In the genomic region with DNA sequence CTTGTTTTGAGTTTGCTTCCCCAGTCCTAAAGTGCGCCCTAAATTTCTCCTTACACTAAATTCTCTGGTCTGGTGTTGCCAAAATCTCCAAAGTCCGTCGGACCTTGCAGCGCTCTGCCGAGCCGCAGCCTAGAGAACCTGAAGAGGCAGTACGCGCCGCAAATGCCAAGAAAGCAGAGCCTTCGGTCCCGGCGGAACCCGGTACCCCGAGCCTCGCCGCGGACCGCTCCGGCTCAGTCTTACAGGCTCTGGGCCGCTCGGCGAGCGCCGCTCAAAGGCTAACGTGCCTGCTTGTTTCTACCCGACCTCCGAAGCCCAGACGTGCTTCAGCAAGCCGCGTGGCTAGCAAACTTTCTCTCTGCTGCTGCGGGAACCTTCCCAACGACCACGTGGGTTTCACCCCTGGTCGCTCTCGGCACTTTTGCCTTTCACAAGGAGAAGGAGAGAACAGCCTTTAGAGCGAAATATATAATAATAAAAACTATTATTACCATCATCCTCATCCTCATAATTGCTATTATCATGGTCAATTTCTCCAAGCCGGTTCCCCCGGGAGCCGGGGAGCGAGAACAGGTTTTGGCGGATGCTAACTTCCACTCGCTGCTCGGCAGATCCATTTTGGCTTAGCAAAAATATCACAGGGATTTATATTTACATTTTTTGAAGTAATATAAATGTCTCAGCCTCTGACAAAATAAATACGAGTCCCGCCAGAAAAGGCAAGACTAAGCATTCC, we compare ENCODE assay signal across 13 cellular contexts. TPM values are rescaled to one million over a fixed set of nuclear protein-coding genes. Genes with fewer than 3 reads are reported as not detected.
DNase-seq lines count a peak whose midpoint lies in the region; ATAC-seq and TF ChIP-seq lines count a peak whose summit lies in the region.
"Had no signal": no experiment of that assay in that cellular context is flagged by ENCODE, and none has a peak within 500 bp of the region (broad histone marks: within the 10 kb centered on the region; RNA-seq: fewer than 3 reads in every experiment).

No MANE protein-coding gene starts in this region.

- H3K9me3 Mint-ChIP-seq in glutamatergic neuron (ENCODE audit: unreplicated experiment): no peaks in the 10 kb centered on the region
- no peaks in the 10 kb centered on the region for H3K9me3 Mint-ChIP-seq in activated CD8-positive, alpha-beta T cell treated with anti-CD3 and anti-CD28 coated beads, Interleukin-2, amount 10 ng/mL, durations not matched to agents 7 days and 5 days (ENCODE audit: insufficient read depth)

- H3K14ac ChIP-seq in trophoblast cell (ENCODE audit: low read length): no peak overlapping the region

- DNase-seq in D341Med (ENCODE audit: low spot score) (peak; percentile 21), NCI-H460 (ENCODE audit: extremely low read depth, low read depth) (peak; percentile 8), glutamatergic neuron (peak; percentile 19), trophoblast cell (no peak), UCSD-AML1 (lab: John Stamatoyannopoulos, UW; ENCODE audit: unreplicated experiment) (no peak), amygdala (lab: John Stamatoyannopoulos, UW) (no peak)
- DNase-seq in activated CD8-positive, alpha-beta T cell treated with anti-CD3 and anti-CD28 coated beads, Interleukin-2, amount 10 ng/mL, durations not matched to agents 7 days and 5 days: no peak
- DNase-seq in activated CD4-positive, CD25-positive, alpha-beta regulatory T cell treated with anti-CD3 and anti-CD28 coated beads, Interleukin-2, amount 50 U/mL, for 72 hours: no peak
- DNase-seq: activated naive CD8-positive, alpha-beta T cell treated with anti-CD3 and anti-CD28 coated beads for 36 hours; COR-L47; NCI-H1092; NCI-H446 treated with DMSO at 0.1 percent for 48 hours; sigmoid colon had no signal

- H3K4ac ChIP-seq in trophoblast cell (ENCODE audit: low read depth, low read length): no peak overlapping the region

- peaks cover 3 to 8% of the 10 kb centered on the region in 2 experiments for H3K4me1 ChIP-seq in trophoblast cell (ENCODE audit: control insufficient read depth in 1 of 2, insufficient read depth in 2 of 2, low read length in 2 of 2)

- H3K79me2 ChIP-seq in trophoblast cell (ENCODE audit: control insufficient read depth, insufficient read depth, low read length, poor library complexity): no peaks in the 10 kb centered on the region

- H3K36me3 Mint-ChIP-seq in glutamatergic neuron (ENCODE audit: unreplicated experiment): no peaks in the 10 kb centered on the region
- H3K36me3 Mint-ChIP-seq in activated CD8-positive, alpha-beta T cell treated with anti-CD3 and anti-CD28 coated beads, Interleukin-2, amount 10 ng/mL, durations not matched to agents 7 days and 5 days (ENCODE audit: low read depth): peaks cover 2% of the 10 kb centered on the region
- H3K36me3 Mint-ChIP-seq: activated naive CD8-positive, alpha-beta T cell treated with anti-CD3 and anti-CD28 coated beads for 36 hours had no signal

- no peak overlapping the region for H2AFZ ChIP-seq in trophoblast cell (ENCODE audit: insufficient read depth, low read length, poor library complexity)

- no peak overlapping the region for H3K23ac ChIP-seq in trophoblast cell (ENCODE audit: low read length)

- no peak for TF ChIP-seq CTCF in glutamatergic neuron (IDR thresholded peaks at IDR 0.05; ENCODE audit: partially characterized antibody, unreplicated experiment)

- no peak overlapping the region for H3K27ac ChIP-seq in trophoblast cell (ENCODE audit: low read depth, low read length)
- H3K27ac ChIP-seq: sigmoid colon had no signal

- POLR2A ChIA-PET in activated CD8-positive, alpha-beta T cell treated with anti-CD3 and anti-CD28 coated beads, Interleukin-2, amount 10 ng/mL, durations not matched to agents 7 days and 5 days (lab: Charles Lee): no interaction called here

- WGBS in trophoblast cell (ENCODE audit: extremely low coverage, insufficient coverage, insufficient read length): no CpG with 5 or more reads among the region's 45 CpGs

- H3K4me1 Mint-ChIP-seq in glutamatergic neuron (ENCODE audit: low read depth, unreplicated experiment): peaks cover 2% of the 10 kb centered on the region
- no peaks in the 10 kb centered on the region for H3K4me1 Mint-ChIP-seq in activated CD8-positive, alpha-beta T cell treated with anti-CD3 and anti-CD28 coated beads, Interleukin-2, amount 10 ng/mL, durations not matched to agents 7 days and 5 days (ENCODE audit: low read depth)
- H3K4me1 Mint-ChIP-seq: activated naive CD8-positive, alpha-beta T cell treated with anti-CD3 and anti-CD28 coated beads for 36 hours had no signal

- peak overlapping the region; percentile 57 for H3K4me3 Mint-ChIP-seq in glutamatergic neuron (ENCODE audit: unreplicated experiment)
- no peak overlapping the region for H3K4me3 Mint-ChIP-seq in activated CD8-positive, alpha-beta T cell treated with anti-CD3 and anti-CD28 coated beads, Interleukin-2, amount 10 ng/mL, durations not matched to agents 7 days and 5 days
- H3K4me3 Mint-ChIP-seq: activated naive CD8-positive, alpha-beta T cell treated with anti-CD3 and anti-CD28 coated beads for 36 hours had no signal

- H3K9ac ChIP-seq in trophoblast cell (ENCODE audit: low read length): no peak overlapping the region

- H3K9me3 ChIP-seq in trophoblast cell (ENCODE audit: insufficient read depth, low read depth, low read length): peaks cover 4% of the 10 kb centered on the region
- H3K9me3 ChIP-seq: sigmoid colon had no signal

- H4K12ac ChIP-seq in trophoblast cell (ENCODE audit: low read depth, low read length): no peak overlapping the region

- no peaks in the 10 kb centered on the region for H3K36me3 ChIP-seq in trophoblast cell (ENCODE audit: control insufficient read depth in 1 of 2, insufficient read depth in 2 of 2, low read length in 2 of 2)
- H3K36me3 ChIP-seq: sigmoid colon had no signal

- H3K27ac Mint-ChIP-seq in glutamatergic neuron (ENCODE audit: unreplicated experiment): no peak overlapping the region
- no peak overlapping the region for H3K27ac Mint-ChIP-seq in activated CD8-positive, alpha-beta T cell treated with anti-CD3 and anti-CD28 coated beads, Interleukin-2, amount 10 ng/mL, durations not matched to agents 7 days and 5 days
- H3K27ac Mint-ChIP-seq: activated naive CD8-positive, alpha-beta T cell treated with anti-CD3 and anti-CD28 coated beads for 36 hours had no signal

- H3K4me2 ChIP-seq in trophoblast cell (ENCODE audit: low read length): peak overlapping the region; percentile 44

- peaks cover 15% of the 10 kb centered on the region for H3K27me3 Mint-ChIP-seq in glutamatergic neuron (ENCODE audit: unreplicated experiment)
- H3K27me3 Mint-ChIP-seq in activated CD8-positive, alpha-beta T cell treated with anti-CD3 and anti-CD28 coated beads, Interleukin-2, amount 10 ng/mL, durations not matched to agents 7 days and 5 days (ENCODE audit: low read depth): peaks cover 20% of the 10 kb centered on the region

- H3K4me3 ChIP-seq in trophoblast cell (ENCODE audit: low read depth, low read length): no peak overlapping the region

- CTCF ChIA-PET in activated CD8-positive, alpha-beta T cell treated with anti-CD3 and anti-CD28 coated beads, Interleukin-2, amount 10 ng/mL, durations not matched to agents 7 days and 5 days (lab: Charles Lee): no interaction called here

- H3K27me3 ChIP-seq in trophoblast cell (ENCODE audit: insufficient read depth, low read length): peaks cover 38% of the 10 kb centered on the region

- H4K8ac ChIP-seq in trophoblast cell (ENCODE audit: low read depth, low read length): no peak overlapping the region

- H2BK12ac ChIP-seq in trophoblast cell (ENCODE audit: low read length): no peak overlapping the region

- no peak overlapping the region for H2AK5ac ChIP-seq in trophoblast cell (ENCODE audit: low read length)

- no peak overlapping the region for H4K91ac ChIP-seq in trophoblast cell (ENCODE audit: low read depth, low read length)

- H3K18ac ChIP-seq in trophoblast cell (ENCODE audit: low read length): no peak overlapping the region

- no peak overlapping the region for H2BK5ac ChIP-seq in trophoblast cell (ENCODE audit: low read depth, low read length, poor library complexity)

- H2BK120ac ChIP-seq in trophoblast cell (ENCODE audit: insufficient read depth, low read length, poor library complexity): no peak overlapping the region

- ATAC-seq in activated CD8-positive, alpha-beta T cell treated with anti-CD3 and anti-CD28 coated beads, Interleukin-2, amount 10 ng/mL, durations not matched to agents 7 days and 5 days: no peak

- H3K79me1 ChIP-seq in trophoblast cell (ENCODE audit: low read length): no peaks in the 10 kb centered on the region

RNA-seq across cellular contexts. Expression of a gene that starts 2.2 kb away (rescaled TPM):
- total RNA-seq in NCI-H460 (2014; rRNA removed; shearing (Covaris generic)): not detected in 2 replicates
- not detected in 2 replicates for polyA plus RNA-seq in NCI-H460 (2014; cell fraction: nucleus; rRNA removed)
- total RNA-seq in glutamatergic neuron (ENCODE audit: unreplicated experiment): not detected
- polyA plus RNA-seq in trophoblast cell (2013): 0.01 TPM in 1 of 2 replicates, not detected in the other
- not detected for total RNA-seq in activated CD8-positive, alpha-beta T cell treated with anti-CD3 and anti-CD28 coated beads, Interleukin-2, amount 10 ng/mL, durations not matched to agents 7 days and 5 days
- total RNA-seq: activated naive CD8-positive, alpha-beta T cell treated with anti-CD3 and anti-CD28 coated beads for 36 hours; sigmoid colon had no signal
- polyA plus RNA-seq: sigmoid colon had no signal

Comparison
In these comparisons a context has a peak if more than half of its experiments do, and no peak if none do; other contexts are left out.
1. DNase-seq: peak in D341Med (single experiment), NCI-H460 (single experiment) and glutamatergic neuron (single experiment); none in trophoblast cell (0 of 2), activated CD8-positive, alpha-beta T cell treated with anti-CD3 and anti-CD28 coated beads, Interleukin-2, amount 10 ng/mL, durations not matched to agents 7 days and 5 days (single experiment), UCSD-AML1 (single experiment), activated CD4-positive, CD25-positive, alpha-beta regulatory T cell treated with anti-CD3 and anti-CD28 coated beads, Interleukin-2, amount 50 U/mL, for 72 hours (single experiment) and amygdala (0 of 56).